Comparison of ENCODE assay signal across 9 cellular contexts in genomic region chr3:184582998-184583344, GRCh38. TPM values are rescaled to one million over a fixed set of nuclear protein-coding genes. Genes with fewer than 3 reads are reported as not detected.
DNase-seq lines count a peak whose midpoint lies in the region; ATAC-seq and TF ChIP-seq lines count a peak whose summit lies in the region.
"Had no signal": no experiment of that assay in that cellular context is flagged by ENCODE, and none has a peak within 500 bp of the region (broad histone marks: within the 10 kb centered on the region; RNA-seq: fewer than 3 reads in every experiment).

No MANE protein-coding gene starts in this region.

- H3K36me3 ChIP-seq in HUES6 (ENCODE audit: control insufficient read depth, insufficient read depth, low read length) (peaks cover 5% of the 10 kb centered on the region; the same call in 1 of the 2 replicates), colonic mucosa (no peaks in the 10 kb centered on the region), right lobe of liver (no peaks in the 10 kb centered on the region), SJCRH30 (peaks cover 25% of the 10 kb centered on the region)

- intact Hi-C loops in colonic mucosa (cut with DNase I) (no loop called here), right lobe of liver (cut with DNase I) (no loop called here)

- no peaks in the 10 kb centered on the region for H3K36me3 Mint-ChIP-seq in stimulated activated effector memory CD8-positive, alpha-beta T cell treated with anti-CD3 and anti-CD28 coated beads, Interleukin-12 subunit alpha, Interleukin-12 subunit beta, amount 100 ng/mL, for 72 hours

- H3K27me3 ChIP-seq in HUES6 (ENCODE audit: control insufficient read depth, insufficient read depth, low read length) (peaks cover 91% of the 10 kb centered on the region), colonic mucosa (no peaks in the 10 kb centered on the region), right lobe of liver (no peaks in the 10 kb centered on the region), SJCRH30 (no peaks in the 10 kb centered on the region)

- TF ChIP-seq POLR2A in right lobe of liver (IDR thresholded peaks at IDR 0.05) = no peak

- H3K27ac ChIP-seq in HUES6 (ENCODE audit: low read depth, low read length) (no peak overlapping the region), colonic mucosa (peak overlapping the region; percentile 9), right lobe of liver (no peak overlapping the region), SJCRH30 (no peak overlapping the region)

- POLR2A ChIA-PET in HEK293T (lab: Yijun Ruan, JAX) = no interaction called here

- CTCF ChIA-PET in HEK293T (lab: Yijun Ruan, JAX) = no interaction called here

- H3K4me3 ChIP-seq in HUES6 (ENCODE audit: low read depth, low read length) = peak overlapping the region; percentile 51
- peak overlapping the region; percentile 45 for H3K4me3 ChIP-seq in colonic mucosa
- H3K4me3 ChIP-seq in right lobe of liver = peak overlapping the region; percentile 31 to 42 (median 35)
- H3K4me3 ChIP-seq in SJCRH30 = no peak overlapping the region

- H3K4me3 Mint-ChIP-seq in stimulated activated effector memory CD8-positive, alpha-beta T cell treated with anti-CD3 and anti-CD28 coated beads, Interleukin-12 subunit alpha, Interleukin-12 subunit beta, amount 100 ng/mL, for 72 hours = peak overlapping the region; percentile 22

- no peak overlapping the region for H3K27ac Mint-ChIP-seq in stimulated activated effector memory CD8-positive, alpha-beta T cell treated with anti-CD3 and anti-CD28 coated beads, Interleukin-12 subunit alpha, Interleukin-12 subunit beta, amount 100 ng/mL, for 72 hours

- ATAC-seq in right lobe of liver = no peak
- no peak for ATAC-seq in stimulated activated effector memory CD8-positive, alpha-beta T cell treated with anti-CD3 and anti-CD28 coated beads, Interleukin-12 subunit alpha, Interleukin-12 subunit beta, amount 100 ng/mL, for 72 hours

- H3K9me3 ChIP-seq in HUES6 (ENCODE audit: control insufficient read depth, insufficient read depth, low read depth, low read length) (no peaks in the 10 kb centered on the region), colonic mucosa (no peaks in the 10 kb centered on the region), right lobe of liver (no peaks in the 10 kb centered on the region), SJCRH30 (replicated peaks) (no peaks in the 10 kb centered on the region)

- H3K9ac ChIP-seq in HUES6 (ENCODE audit: low read length) (peak overlapping the region; percentile 57), colonic mucosa (ENCODE audit: low read depth in 2 of 2, low read length in 2 of 2) (peak overlapping the region; percentile 61 to 70)

- H3K9me3 Mint-ChIP-seq in stimulated activated effector memory CD8-positive, alpha-beta T cell treated with anti-CD3 and anti-CD28 coated beads, Interleukin-12 subunit alpha, Interleukin-12 subunit beta, amount 100 ng/mL, for 72 hours = no peaks in the 10 kb centered on the region

- DNase-seq in colonic mucosa = no peak
- DNase-seq in right lobe of liver = no peak
- no peak for DNase-seq in stimulated activated effector memory CD8-positive, alpha-beta T cell treated with anti-CD3 and anti-CD28 coated beads, Interleukin-12 subunit alpha, Interleukin-12 subunit beta, amount 100 ng/mL, for 72 hours (ENCODE audit: low spot score in 2 of 2)
- no peak for DNase-seq in NCI-H446 treated with DMSO at 0.1 percent for 48 hours (lab: John Stamatoyannopoulos, UW)
- DNase-seq in SJCRH30 = no peak
- no peak for DNase-seq in HEK293T (ENCODE audit: extremely low spot score)
- no peak for DNase-seq in NCI-H510A (lab: John Stamatoyannopoulos, UW)
- DNase-seq: activated CD4-positive, alpha-beta T cell treated with anti-CD3 and anti-CD28 coated beads, Interleukin-2, amount 50 U/mL, for 1 hour had no signal

- WGBS in right lobe of liver (ENCODE audit: insufficient coverage, low coverage, low lambda C conversion rate, missing lambda C conversion rate) = 71% methylated on average over 7 of the region's 13 CpGs

- peaks cover 45% of the 10 kb centered on the region for H3K4me1 ChIP-seq in HUES6 (ENCODE audit: control insufficient read depth, insufficient read depth, low read length)
- no peaks in the 10 kb centered on the region for H3K4me1 ChIP-seq in colonic mucosa
- H3K4me1 ChIP-seq in right lobe of liver = peaks cover 0 to 24% (median 11%) of the 10 kb centered on the region in 4 donors
- peaks cover 6% of the 10 kb centered on the region for H3K4me1 ChIP-seq in SJCRH30

- H3K4me1 Mint-ChIP-seq in stimulated activated effector memory CD8-positive, alpha-beta T cell treated with anti-CD3 and anti-CD28 coated beads, Interleukin-12 subunit alpha, Interleukin-12 subunit beta, amount 100 ng/mL, for 72 hours = peaks cover 10% of the 10 kb centered on the region

- no peak for TF ChIP-seq CTCF in colonic mucosa (IDR thresholded peaks at IDR 0.05)
- TF ChIP-seq CTCF in right lobe of liver (IDR thresholded peaks at IDR 0.05) = no peak

TF ChIP-seq in HEK293T, 16 proteins besides CTCF, POLR2A, EP300 and RAD21:
- TF ChIP-seq LEF1 (IDR thresholded peaks at IDR 0.05; ENCODE audit: borderline replicate concordance) (no peak), FOXA1 (IDR thresholded peaks at IDR 0.05) (no peak), FOXK2 (IDR thresholded peaks at IDR 0.05) (no peak), NFRKB (IDR thresholded peaks at IDR 0.05) (no peak), HDGF (IDR thresholded peaks at IDR 0.05; ENCODE audit: borderline replicate concordance) (no peak), CTBP1 (IDR thresholded peaks at IDR 0.05; ENCODE audit: borderline replicate concordance) (no peak), SP1 (IDR thresholded peaks at IDR 0.05) (no peak), ELF4 (IDR thresholded peaks at IDR 0.05) (no peak), ARNT (IDR thresholded peaks at IDR 0.05) (no peak), ZNF384 (IDR thresholded peaks at IDR 0.05) (no peak), BHLHE40 (IDR thresholded peaks at IDR 0.05; ENCODE audit: borderline replicate concordance) (no peak), L3MBTL2 (conservative IDR thresholded peaks at IDR 0.05) (no peak), TARDBP (IDR thresholded peaks at IDR 0.05) (no peak), PKNOX1 (IDR thresholded peaks at IDR 0.05) (no peak)

RNA-seq across cellular contexts. Expression of gene EPHB3, which starts 21.4 kb away (rescaled TPM):
- total RNA-seq in colonic mucosa (10 to 100 TPM; 40.1 to 64.2 TPM), right lobe of liver (under 1 TPM; 0.12 to 0.71 (median 0.37) TPM)
- total RNA-seq in SJCRH30 (2014; rRNA removed; shearing (Covaris generic)) = 16.4 and 16.6 TPM in 2 replicates

Comparison
In these comparisons a context has a peak if more than half of its experiments do, and no peak if none do; other contexts are left out.
1. RNA of gene EPHB3, which starts 21.4 kb away (total RNA-seq): 40.1 to 64.2 TPM in colonic mucosa and 16.4 to 16.6 TPM in SJCRH30; 0.12 to 0.71 TPM in right lobe of liver; every median in the first group is over 10 times any median in the second.